In the genomic region with DNA sequence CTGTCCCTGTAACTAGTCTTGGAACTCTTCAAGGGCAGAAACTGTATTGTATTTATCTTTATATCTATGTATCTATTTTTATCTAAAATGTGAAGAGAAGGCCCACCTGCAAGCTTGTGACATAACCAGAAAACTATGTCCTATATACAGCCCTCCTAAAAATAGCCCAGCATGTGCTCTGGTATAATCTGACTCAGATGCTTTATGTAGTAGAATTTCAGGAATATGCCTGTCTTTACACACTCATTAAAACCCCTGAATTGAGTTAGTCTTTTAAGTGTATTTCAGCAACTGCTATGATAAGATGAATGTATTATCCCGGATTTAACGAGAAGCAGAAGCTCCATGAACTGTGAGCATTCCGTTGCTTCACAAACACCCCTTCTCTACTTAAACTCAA, we compare ENCODE assay signal across 23 cellular contexts.
A peak's percentile ranks its signal among the peaks of the same experiment; 100 is the strongest.
DNase-seq lines count a peak whose midpoint lies in the region; ATAC-seq, FAIRE-seq and TF ChIP-seq lines count a peak whose summit lies in the region.
"Had no signal": no experiment of that assay in that cellular context is flagged by ENCODE, and none has a peak within 500 bp of the region (broad histone marks: within the 10 kb centered on the region; RNA-seq: fewer than 3 reads in every experiment).

No MANE protein-coding gene starts in this region.

- peaks cover 14% of the 10 kb centered on the region for H3K4me1 Mint-ChIP-seq in astrocyte (ENCODE audit: low read depth, unreplicated experiment)
- H3K4me1 Mint-ChIP-seq: activated B cell treated with CpG ODN at 0.5 μM for 24 hours; activated naive CD4-positive, alpha-beta T cell treated with anti-CD3 and anti-CD28 coated beads, Interleukin-2, amount 10 ng/mL, durations not matched to agents 7 days and 5 days; stimulated activated memory B cell treated with anti-CD40 and anti-IgM and Interleukin-4, amounts not matched to agents 10 μg/mL and 1 μg/mL and 100 μg/mL, for 72 hours had no signal

- no peaks in the 10 kb centered on the region for H3K9me3 ChIP-seq in cardiac muscle cell (ENCODE audit: low read depth)
- no peaks in the 10 kb centered on the region for H3K9me3 ChIP-seq in right atrium auricular region
- H3K9me3 ChIP-seq in astrocyte (ENCODE audit: insufficient read depth, low read depth, low read length): no peaks in the 10 kb centered on the region
- H3K9me3 ChIP-seq: ascending aorta, MG63 had no signal

- TF ChIP-seq CTCF in cardiac muscle cell (IDR thresholded peaks at IDR 0.05; ENCODE audit: low read depth, low read length): no peak
- no peak for TF ChIP-seq CTCF in right atrium auricular region (IDR thresholded peaks at IDR 0.05)
- no peak for TF ChIP-seq CTCF in astrocyte (IDR thresholded peaks at IDR 0.05; ENCODE audit: insufficient read depth, low read depth, low read length)

- no peak overlapping the region for H3K4me3 Mint-ChIP-seq in astrocyte (ENCODE audit: unreplicated experiment)
- H3K4me3 Mint-ChIP-seq: activated B cell treated with CpG ODN at 0.5 μM for 24 hours; activated CD8-positive, alpha-beta T cell treated with anti-CD3 and anti-CD28 coated beads for 36 hours; activated naive CD4-positive, alpha-beta T cell treated with anti-CD3 and anti-CD28 coated beads, Interleukin-2, amount 10 ng/mL, durations not matched to agents 7 days and 5 days; activated T-cell treated with anti-CD3 and anti-CD28 coated beads, Interleukin-2, amount 50 U/mL, for 24 hours; dendritic cell treated with granulocyte-macrophage colony-stimulating factor and Interleukin-4, amounts not matched to agents 40 ng/mL and 50 ng/mL, for 4 days; naive thymus-derived CD8-positive, alpha-beta T cell; stimulated activated memory B cell treated with anti-CD40 and anti-IgM and Interleukin-4, amounts not matched to agents 10 μg/mL and 1 μg/mL and 100 μg/mL, for 72 hours had no signal

- H3K36me3 ChIP-seq in cardiac muscle cell (no peaks in the 10 kb centered on the region), right atrium auricular region (no peaks in the 10 kb centered on the region), astrocyte (ENCODE audit: insufficient read depth, low read length) (no peaks in the 10 kb centered on the region)
- H3K36me3 ChIP-seq: ascending aorta, MG63 had no signal

- H2AFZ ChIP-seq in astrocyte (ENCODE audit: low read depth, low read length): peak overlapping the region; percentile 9

- H3K79me2 ChIP-seq in astrocyte (ENCODE audit: insufficient read depth, low read length): no peaks in the 10 kb centered on the region

- peaks cover 1% of the 10 kb centered on the region for H3K9me3 Mint-ChIP-seq in astrocyte (ENCODE audit: unreplicated experiment)
- H3K9me3 Mint-ChIP-seq: activated B cell treated with CpG ODN at 0.5 μM for 24 hours; activated CD8-positive, alpha-beta T cell treated with anti-CD3 and anti-CD28 coated beads for 36 hours; activated T-cell treated with anti-CD3 and anti-CD28 coated beads, Interleukin-2, amount 50 U/mL, for 24 hours; dendritic cell treated with granulocyte-macrophage colony-stimulating factor and Interleukin-4, amounts not matched to agents 40 ng/mL and 50 ng/mL, for 4 days; stimulated activated memory B cell treated with anti-CD40 and anti-IgM and Interleukin-4, amounts not matched to agents 10 μg/mL and 1 μg/mL and 100 μg/mL, for 72 hours had no signal

- no peaks in the 10 kb centered on the region for H3K27me3 Mint-ChIP-seq in astrocyte (ENCODE audit: low read depth, unreplicated experiment)
- H3K27me3 Mint-ChIP-seq: activated B cell treated with CpG ODN at 0.5 μM for 24 hours; activated naive CD4-positive, alpha-beta T cell treated with anti-CD3 and anti-CD28 coated beads, Interleukin-2, amount 10 ng/mL, durations not matched to agents 7 days and 5 days; activated T-cell treated with anti-CD3 and anti-CD28 coated beads, Interleukin-2, amount 50 U/mL, for 24 hours; dendritic cell treated with granulocyte-macrophage colony-stimulating factor and Interleukin-4, amounts not matched to agents 40 ng/mL and 50 ng/mL, for 4 days; stimulated activated memory B cell treated with anti-CD40 and anti-IgM and Interleukin-4, amounts not matched to agents 10 μg/mL and 1 μg/mL and 100 μg/mL, for 72 hours had no signal

- no peak overlapping the region for H3K4me3 ChIP-seq in cardiac muscle cell
- no peak overlapping the region for H3K4me3 ChIP-seq in right atrium auricular region
- peak overlapping the region; percentile 3 for H3K4me3 ChIP-seq in astrocyte (ENCODE audit: insufficient read depth, low read depth, low read length)
- H3K4me3 ChIP-seq: ascending aorta, MG63 had no signal

- H4K20me1 ChIP-seq in astrocyte (ENCODE audit: insufficient read depth, low read length): no peaks in the 10 kb centered on the region

- no peak overlapping the region for H3K27ac Mint-ChIP-seq in astrocyte (ENCODE audit: unreplicated experiment)
- H3K27ac Mint-ChIP-seq: activated B cell treated with CpG ODN at 0.5 μM for 24 hours; activated CD8-positive, alpha-beta T cell treated with anti-CD3 and anti-CD28 coated beads for 36 hours; activated naive CD4-positive, alpha-beta T cell treated with anti-CD3 and anti-CD28 coated beads, Interleukin-2, amount 10 ng/mL, durations not matched to agents 7 days and 5 days; activated T-cell treated with anti-CD3 and anti-CD28 coated beads, Interleukin-2, amount 50 U/mL, for 24 hours; dendritic cell treated with granulocyte-macrophage colony-stimulating factor and Interleukin-4, amounts not matched to agents 40 ng/mL and 50 ng/mL, for 4 days; naive thymus-derived CD8-positive, alpha-beta T cell; stimulated activated memory B cell treated with anti-CD40 and anti-IgM and Interleukin-4, amounts not matched to agents 10 μg/mL and 1 μg/mL and 100 μg/mL, for 72 hours had no signal

- peak in 1 of 2 donors; percentile 21 for DNase-seq in cardiac muscle cell (ENCODE audit: low read depth in 1 of 2, low spot score in 1 of 2)
- DNase-seq in right atrium auricular region (ENCODE audit: low spot score): no peak
- DNase-seq in astrocyte (ENCODE audit: low read depth): peak; percentile 71
- DNase-seq in iris pigment epithelial cell (ENCODE audit: low read depth): peak; percentile 51
- DNase-seq in urothelium cell line (ENCODE audit: low spot score): peak; percentile 46
- DNase-seq in DMS114 treated with DMSO at 0.1 percent for 48 hours (lab: John Stamatoyannopoulos, UW; ENCODE audit: unreplicated experiment): no peak
- no peak for DNase-seq in NCI-H526 treated with DMSO at 0.1 percent for 48 hours (lab: John Stamatoyannopoulos, UW)
- DNase-seq: activated B cell treated with CpG ODN at 0.5 μM for 24 hours; activated CD8-positive, alpha-beta T cell treated with anti-CD3 and anti-CD28 coated beads for 36 hours; activated naive CD4-positive, alpha-beta T cell treated with anti-CD3 and anti-CD28 coated beads, Interleukin-2, amount 10 ng/mL, durations not matched to agents 7 days and 5 days; activated T-cell treated with anti-CD3 and anti-CD28 coated beads, Interleukin-2, amount 50 U/mL, for 24 hours; DMS 273 treated with DMSO at 0.1 percent for 48 hours; erythroblast; MG63; naive thymus-derived CD8-positive, alpha-beta T cell; NCI-H2029; NCI-H510A treated with DMSO at 0.1 percent for 48 hours had no signal

- ATAC-seq in HG03521 (IDR thresholded peaks at IDR 0.05; ENCODE audit: unreplicated experiment): no peak
- ATAC-seq: activated CD8-positive, alpha-beta T cell treated with anti-CD3 and anti-CD28 coated beads for 36 hours; naive thymus-derived CD8-positive, alpha-beta T cell; stimulated activated memory B cell treated with anti-CD40 and anti-IgM and Interleukin-4, amounts not matched to agents 10 μg/mL and 1 μg/mL and 100 μg/mL, for 72 hours had no signal

- peak overlapping the region; percentile 92 for H3K27ac ChIP-seq in cardiac muscle cell
- H3K27ac ChIP-seq in right atrium auricular region: no peak overlapping the region
- H3K27ac ChIP-seq in astrocyte (ENCODE audit: low read depth, low read length): peak overlapping the region; percentile 36
- H3K27ac ChIP-seq: ascending aorta, C4-2B had no signal

- peak overlapping the region; percentile 51 for H3K9ac ChIP-seq in astrocyte (ENCODE audit: low read length)

- peaks cover 11% of the 10 kb centered on the region for H3K4me1 ChIP-seq in cardiac muscle cell (ENCODE audit: low read depth)
- no peaks in the 10 kb centered on the region for H3K4me1 ChIP-seq in right atrium auricular region
- peaks cover 9% of the 10 kb centered on the region for H3K4me1 ChIP-seq in astrocyte (ENCODE audit: insufficient read depth, low read length)
- H3K4me1 ChIP-seq: ascending aorta had no signal

- FAIRE-seq in astrocyte (lab: Jason Lieb, UNC): no peak
- no peak for FAIRE-seq in urothelium cell line (lab: Jason Lieb, UNC)
- FAIRE-seq: islet of Langerhans had no signal

- H3K4me2 ChIP-seq in astrocyte (ENCODE audit: low read length): peak overlapping the region; percentile 74

- H3K27me3 ChIP-seq in cardiac muscle cell (no peaks in the 10 kb centered on the region), right atrium auricular region (no peaks in the 10 kb centered on the region), astrocyte (ENCODE audit: insufficient read depth, low read length) (no peaks in the 10 kb centered on the region)
- H3K27me3 ChIP-seq: ascending aorta, MG63 had no signal

- peaks cover 2% of the 10 kb centered on the region for H3K36me3 Mint-ChIP-seq in astrocyte (ENCODE audit: low read depth, unreplicated experiment)
- H3K36me3 Mint-ChIP-seq: activated naive CD4-positive, alpha-beta T cell treated with anti-CD3 and anti-CD28 coated beads, Interleukin-2, amount 10 ng/mL, durations not matched to agents 7 days and 5 days; naive thymus-derived CD8-positive, alpha-beta T cell; stimulated activated memory B cell treated with anti-CD40 and anti-IgM and Interleukin-4, amounts not matched to agents 10 μg/mL and 1 μg/mL and 100 μg/mL, for 72 hours had no signal

Comparison
In these comparisons a context has a peak if more than half of its experiments do, and no peak if none do; other contexts are left out.
1. H3K27ac ChIP-seq: peak in cardiac muscle cell (single experiment) and astrocyte (single experiment); none in right atrium auricular region (0 of 2).
2. DNase-seq: peak in astrocyte (single experiment), iris pigment epithelial cell (single experiment) and urothelium cell line (single experiment); none in right atrium auricular region (single experiment), DMS114 treated with DMSO at 0.1 percent for 48 hours (single experiment) and NCI-H526 treated with DMSO at 0.1 percent for 48 hours (single experiment).